In genomic region chr7:6647080-6647479, GRCh38 we compare ENCODE assay signal across 19 cellular contexts.
"Had no signal": no experiment of that assay in that cellular context is flagged by ENCODE, and none has a peak within 500 bp of the region (broad histone marks: within the 10 kb centered on the region; RNA-seq: fewer than 3 reads in every experiment).

No MANE protein-coding gene starts in this region.

- H3K9ac ChIP-seq: parathyroid adenoma had no signal

- H3K4me3 ChIP-seq: breast epithelium, testis, upper lobe of left lung had no signal

- H3K4me3 Mint-ChIP-seq: activated CD4-positive, alpha-beta T cell treated with anti-CD3 and anti-CD28 coated beads, Interleukin-2, amount 10 ng/mL, durations not matched to agents 24 days and 14 days; activated CD8-positive, alpha-beta T cell treated with anti-CD3 and anti-CD28 coated beads for 36 hours; naive thymus-derived CD4-positive, alpha-beta T cell had no signal

- H3K27me3 Mint-ChIP-seq: activated CD4-positive, alpha-beta T cell treated with anti-CD3 and anti-CD28 coated beads, Interleukin-2, amount 10 ng/mL, durations not matched to agents 24 days and 14 days; activated CD8-positive, alpha-beta T cell treated with anti-CD3 and anti-CD28 coated beads for 36 hours; naive thymus-derived CD4-positive, alpha-beta T cell had no signal

- H3K9me3 ChIP-seq: testis had no signal

- H3K27ac ChIP-seq: breast epithelium, neutrophil, parathyroid adenoma, testis, upper lobe of left lung had no signal

- H3K4me1 ChIP-seq: breast epithelium, parathyroid adenoma, testis, upper lobe of left lung had no signal

- H3K36me3 ChIP-seq: breast epithelium had no signal

- ATAC-seq: activated CD8-positive, alpha-beta T cell treated with anti-CD3 and anti-CD28 coated beads for 36 hours had no signal

- H3K27me3 ChIP-seq: breast epithelium, neutrophil, testis, upper lobe of left lung had no signal

- H3K27ac Mint-ChIP-seq: activated CD4-positive, alpha-beta T cell treated with anti-CD3 and anti-CD28 coated beads, Interleukin-2, amount 10 ng/mL, durations not matched to agents 24 days and 14 days; activated CD8-positive, alpha-beta T cell treated with anti-CD3 and anti-CD28 coated beads for 36 hours had no signal

- H3K4me1 Mint-ChIP-seq: activated CD4-positive, alpha-beta T cell treated with anti-CD3 and anti-CD28 coated beads, Interleukin-2, amount 10 ng/mL, durations not matched to agents 24 days and 14 days had no signal

- H2AFZ ChIP-seq: parathyroid adenoma had no signal

- DNase-seq: activated CD4-positive, alpha-beta T cell treated with anti-CD3 and anti-CD28 coated beads, Interleukin-2, amount 10 ng/mL, durations not matched to agents 24 days and 14 days; activated CD8-positive, alpha-beta T cell treated with anti-CD3 and anti-CD28 coated beads for 36 hours; activated effector memory CD4-positive, alpha-beta T cell treated with Interleukin-2 at 50 U/mL for 16 hours; activated naive CD4-positive, alpha-beta T cell treated with anti-CD3 and anti-CD28 coated beads, Interleukin-2, amount 50 U/mL, for 16 hours; activated T-cell treated with anti-CD3 and anti-CD28 coated beads, Interleukin-2, amount 50 U/mL, for 48 hours; cerebellar nuclear complex; cortex of kidney; kidney glomerular epithelial cell; mesenchymal stem cell; naive thymus-derived CD4-positive, alpha-beta T cell; stimulated activated CD4-positive, alpha-beta T cell treated with anti-CD3 and anti-CD28 coated beads, Interleukin-12 subunit alpha, Interleukin-12 subunit beta, amount 100 ng/mL, for 4 hours; stimulated activated CD4-positive, alpha-beta T cell treated with anti-CD3 and anti-CD28 coated beads, Interleukin-2, amount 100 ng/mL, for 24 hours; testis; upper lobe of left lung had no signal

- FAIRE-seq: astrocyte, frontal cortex had no signal
